In genomic region chr5:150619359-150620230, GRCh38 we compare ENCODE assay signal across 12 cellular contexts. TPM values are rescaled to one million over a fixed set of nuclear protein-coding genes. Genes with fewer than 3 reads are reported as not detected.
DNase-seq lines count a peak whose midpoint lies in the region; ATAC-seq and TF ChIP-seq lines count a peak whose summit lies in the region.
"Had no signal": no experiment of that assay in that cellular context is flagged by ENCODE, and none has a peak within 500 bp of the region (broad histone marks: within the 10 kb centered on the region; RNA-seq: fewer than 3 reads in every experiment).

No MANE protein-coding gene starts in this region.

- intact Hi-C loops in PC-3 (cut with micrococcal nuclease), result no loop called here

- ATAC-seq in GM19351 (IDR thresholded peaks at IDR 0.05; ENCODE audit: unreplicated experiment) (no peak), PC-3 (no peak)
- ATAC-seq: T-cell had no signal

- in situ Hi-C loops in GM23248 (cut with MboI), result no loop called here

- H3K9ac ChIP-seq in GM23248 (peak overlapping the region; percentile 56), stomach smooth muscle (ENCODE audit: low read length in 2 of 2) (no peak overlapping the region), PC-3 (ENCODE audit: low read length) (no peak overlapping the region)
- H3K9ac ChIP-seq: KMS-11 had no signal

- 10 to 11% methylated on average over 24 of the region's 24 CpGs for WGBS in GM23248 (ENCODE audit: low coverage in 1 of 2, low lambda C conversion rate in 2 of 2, missing lambda C conversion rate in 2 of 2), 2 experiments

- H3K79me2 ChIP-seq in GM23248 (ENCODE audit: insufficient read depth) (no peaks in the 10 kb centered on the region), PC-3 (ENCODE audit: low read length) (no peaks in the 10 kb centered on the region)

- no peaks in the 10 kb centered on the region for H3K9me3 ChIP-seq in GM23248 (ENCODE audit: low read depth)
- no peaks in the 10 kb centered on the region for H3K9me3 ChIP-seq in stomach smooth muscle (ENCODE audit: control insufficient read depth in 2 of 2, low read length in 2 of 2)
- no peaks in the 10 kb centered on the region for H3K9me3 ChIP-seq in PC-3 (ENCODE audit: low read length)

- no peaks in the 10 kb centered on the region for H3K9me3 Mint-ChIP-seq in osteocyte (ENCODE audit: unreplicated experiment)
- H3K9me3 Mint-ChIP-seq: T-cell had no signal

- H4K20me1 ChIP-seq in GM23248 (ENCODE audit: insufficient read depth) (no peaks in the 10 kb centered on the region), PC-3 (ENCODE audit: low read length) (no peaks in the 10 kb centered on the region)

- H2AFZ ChIP-seq in GM23248, result peak overlapping the region; percentile 29; the same call in 1 of the 2 replicates
- H2AFZ ChIP-seq in PC-3 (ENCODE audit: low read length), result no peak overlapping the region

- H3K36me3 Mint-ChIP-seq in osteocyte (ENCODE audit: unreplicated experiment), result peaks cover 2% of the 10 kb centered on the region
- H3K36me3 Mint-ChIP-seq: T-cell had no signal

- H3K27ac Mint-ChIP-seq in osteocyte (ENCODE audit: unreplicated experiment), result no peak overlapping the region
- H3K27ac Mint-ChIP-seq: T-cell had no signal

- H3K27me3 Mint-ChIP-seq in osteocyte (ENCODE audit: unreplicated experiment), result no peaks in the 10 kb centered on the region

- H3K27ac ChIP-seq in GM23248 (peak overlapping the region; percentile 56), stomach smooth muscle (ENCODE audit: low read length) (peak overlapping the region; percentile 11), PC-3 (ENCODE audit: low read length) (no peak overlapping the region)
- H3K27ac ChIP-seq: KMS-11 had no signal

- DNase-seq in GM23248, result peak; percentile 96
- peak; percentile 91 to 95 for DNase-seq in dermis microvascular lymphatic vessel endothelial cell (ENCODE audit: low read depth in 2 of 2)
- peak; percentile 47 for DNase-seq in kidney tubule cell (ENCODE audit: low spot score)
- DNase-seq in osteocyte (ENCODE audit: extremely low spot score, unreplicated experiment), result no peak
- no peak for DNase-seq in NCI-H1048 (lab: John Stamatoyannopoulos, UW)
- no peak for DNase-seq in PC-3
- DNase-seq: Calu3, NCI-H748 treated with DMSO at 0.1 percent for 48 hours, T-cell had no signal

- no TSS peak for BruUV-seq in PC-3 (replicated peaks; lab: Mats Ljungman, UMichigan)

- no peaks in the 10 kb centered on the region for H3K9me2 ChIP-seq in GM23248 (ENCODE audit: insufficient read depth)
- H3K9me2 ChIP-seq in PC-3 (replicated peaks; ENCODE audit: low read length), result no peaks in the 10 kb centered on the region

- H3F3A ChIP-seq in GM23248 (ENCODE audit: insufficient read depth) (peaks cover 27% of the 10 kb centered on the region), PC-3 (ENCODE audit: low read length, unreplicated experiment) (no peaks in the 10 kb centered on the region)

- H3K4me3 Mint-ChIP-seq in osteocyte (ENCODE audit: unreplicated experiment), result no peak overlapping the region
- H3K4me3 Mint-ChIP-seq: T-cell had no signal

- H3K4me3 ChIP-seq in GM23248 (no peak overlapping the region; the same call in 1 of the 2 replicates), stomach smooth muscle (ENCODE audit: low read length in 2 of 2) (no peak overlapping the region), PC-3 (ENCODE audit: low read length) (no peak overlapping the region)

- H3K4me1 Mint-ChIP-seq in osteocyte (ENCODE audit: unreplicated experiment), result peaks cover 46% of the 10 kb centered on the region

- peak overlapping the region; percentile 33 for H3K4me2 ChIP-seq in GM23248 (ENCODE audit: unreplicated experiment)
- no peak overlapping the region for H3K4me2 ChIP-seq in PC-3 (ENCODE audit: low read length)
- H3K4me2 ChIP-seq: KMS-11 had no signal

- POLR2A ChIA-PET in PC-3 (lab: Charles Lee; ENCODE audit: unreplicated experiment), result no interaction called here

- H3K27me3 ChIP-seq in GM23248 (replicated peaks; ENCODE audit: insufficient read depth) (no peaks in the 10 kb centered on the region), stomach smooth muscle (ENCODE audit: control insufficient read depth in 1 of 2, insufficient read depth in 2 of 2, low read length in 2 of 2) (no peaks in the 10 kb centered on the region), PC-3 (ENCODE audit: low read length) (peaks cover 11% of the 10 kb centered on the region; the same call in 1 of the 2 replicates)

- CTCF ChIA-PET in PC-3 (lab: Charles Lee), result no interaction called here

- no peaks in the 10 kb centered on the region for H3K36me3 ChIP-seq in GM23248 (ENCODE audit: low read depth)
- H3K36me3 ChIP-seq in stomach smooth muscle (ENCODE audit: control insufficient read depth in 2 of 2, insufficient read depth in 2 of 2, low read length in 2 of 2), result no peaks in the 10 kb centered on the region
- H3K36me3 ChIP-seq in PC-3 (ENCODE audit: low read depth, low read length), result no peaks in the 10 kb centered on the region

- H3K4me1 ChIP-seq in GM23248 (ENCODE audit: insufficient read depth), result peaks cover 49% of the 10 kb centered on the region
- H3K4me1 ChIP-seq in stomach smooth muscle (ENCODE audit: control insufficient read depth, insufficient read depth, low read length), result peaks cover 56% of the 10 kb centered on the region
- H3K4me1 ChIP-seq in PC-3 (ENCODE audit: insufficient read depth, low read length), result 0 out of 2 replicates have a peak, but pooled peaks cover 4% of the 10 kb centered on the region

- TF ChIP-seq CTCF in osteocyte (IDR thresholded peaks at IDR 0.05) (no peak), PC-3 (conservative IDR thresholded peaks at IDR 0.05; ENCODE audit: low read depth, low read length) (no peak)

RNA-seq across cellular contexts. Expression of gene SYNPO, which starts 20.9 kb away (rescaled TPM):
- total RNA-seq in GM23248 (2014; rRNA removed; shearing (Covaris generic)), result 6.1 and 7.7 TPM in 2 replicates
- 5.6 and 6.3 TPM in 2 replicates for polyA plus RNA-seq in GM23248 (2016; fragmentation: Nextera tagmentation; extraction: Ambion mirVana)
- total RNA-seq in dermis microvascular lymphatic vessel endothelial cell, result 5.6 and 12.3 TPM in 2 replicates
- total RNA-seq in osteocyte, result 17.8 and 18.4 TPM in 2 replicates
- total RNA-seq in PC-3 (2014; rRNA removed), result 5.3 and 8.4 TPM in 2 replicates

RNA-seq across cellular contexts. Expression of gene MYOZ3, which starts 41.5 kb away (rescaled TPM):
- 0.13 and 0.32 TPM in 2 replicates for total RNA-seq in GM23248 (2014; rRNA removed; shearing (Covaris generic))
- polyA plus RNA-seq in GM23248 (2016; fragmentation: Nextera tagmentation; extraction: Ambion mirVana), result 0.18 and 0.71 TPM in 2 replicates
- 0.13 and 0.25 TPM in 2 replicates for total RNA-seq in dermis microvascular lymphatic vessel endothelial cell
- 0.27 and 1.5 TPM in 2 replicates for total RNA-seq in osteocyte
- not detected in 2 replicates for total RNA-seq in PC-3 (2014; rRNA removed)
- total RNA-seq: Calu3, T-cell had no signal

Comparison
In these comparisons a context has a peak if more than half of its experiments do, and no peak if none do; other contexts are left out.
1. DNase-seq: peak in GM23248 (single experiment), dermis microvascular lymphatic vessel endothelial cell (2 of 2) and kidney tubule cell (single experiment); none in osteocyte (single experiment), NCI-H1048 (single experiment) and PC-3 (single experiment).